ENCODE assay signal across 8 cellular contexts in the genomic region with DNA sequence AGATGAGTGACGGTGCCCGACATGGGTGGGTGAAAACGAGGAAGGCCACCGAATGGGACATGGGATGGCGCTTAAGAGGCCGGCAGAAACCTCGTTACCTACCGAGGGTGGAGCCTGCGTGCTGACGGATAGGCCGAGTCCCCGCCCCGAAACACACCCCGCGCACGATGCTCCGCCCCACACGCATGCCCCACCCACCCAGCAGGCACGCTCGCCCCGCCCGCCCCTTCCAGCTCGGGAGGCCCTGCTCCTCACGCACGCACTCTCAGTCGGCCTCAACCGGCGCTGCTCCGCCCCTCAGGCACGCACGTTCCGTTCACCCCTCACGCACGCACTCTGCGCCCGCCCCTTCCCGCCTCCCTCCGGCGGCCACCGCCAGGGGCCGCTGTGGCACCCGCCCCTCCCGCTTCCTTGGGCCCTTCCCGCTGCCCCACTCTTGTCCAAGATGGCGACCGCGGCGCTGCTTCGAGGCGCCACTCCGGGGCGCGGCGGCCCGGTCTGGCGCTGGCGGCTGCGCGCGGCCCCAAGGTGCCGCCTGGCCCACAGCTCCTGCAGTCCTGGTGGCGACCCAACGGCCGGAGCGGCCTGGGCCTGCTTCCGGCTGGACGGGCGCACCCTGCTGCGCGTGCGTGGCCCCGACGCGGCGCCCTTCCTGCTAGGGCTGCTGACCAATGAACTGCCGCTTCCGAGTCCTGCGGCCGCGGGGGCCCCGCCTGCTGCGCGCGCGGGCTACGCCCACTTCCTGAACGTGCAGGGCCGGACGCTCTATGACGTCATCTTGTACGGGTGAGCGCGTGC. TPM values are rescaled to one million over a fixed set of nuclear protein-coding genes. Genes with fewer than 3 reads are reported as not detected.
DNase-seq lines count a peak whose midpoint lies in the region; ATAC-seq, FAIRE-seq and TF ChIP-seq lines count a peak whose summit lies in the region.

IBA57 (plus strand) TSS at position 433 of the 798 bp plus-strand sequence; CDS start at position 446, 13 bp downstream.

- peak within 1 kb of the TSS; percentile 75 for H3K4me3 ChIP-seq in GM12864 (ENCODE audit: low read depth, low read length)
- H3K4me3 ChIP-seq in pancreas, result peak within 1 kb of the TSS; percentile 66 to 84 (median 78)
- H3K4me3 ChIP-seq in tibial nerve, result peak within 1 kb of the TSS; percentile 41 to 87 (median 58)

- DNase-seq in GM12864 (ENCODE audit: low read depth) (peak; percentile 95), NCI-H1092 treated with DMSO at 0.1 percent for 48 hours (lab: John Stamatoyannopoulos, UW) (peak; percentile 99), SKM-1 (lab: John Stamatoyannopoulos, UW; ENCODE audit: unreplicated experiment) (peak; percentile 99), Right ventricle myocardium inferior (ENCODE audit: missing footprints) (peak; percentile 100), pancreas (peak; percentile 98 to 100 (median 100)), tibial nerve (ENCODE audit: low spot score in 2 of 2) (peak; percentile 98 to 99)
- peak; percentile 100 for DNase-seq in activated naive CD8-positive, alpha-beta T cell treated with anti-CD3 and anti-CD28 coated beads for 36 hours

- no peaks in the 10 kb centered on the region for H3K9me3 Mint-ChIP-seq in activated naive CD8-positive, alpha-beta T cell treated with anti-CD3 and anti-CD28 coated beads for 36 hours

- H3K4me1 Mint-ChIP-seq in activated naive CD8-positive, alpha-beta T cell treated with anti-CD3 and anti-CD28 coated beads for 36 hours, result peaks cover 46% of the 10 kb centered on the region

- H3K27me3 Mint-ChIP-seq in activated naive CD8-positive, alpha-beta T cell treated with anti-CD3 and anti-CD28 coated beads for 36 hours, result no peaks in the 10 kb centered on the region

- H3K36me3 Mint-ChIP-seq in activated naive CD8-positive, alpha-beta T cell treated with anti-CD3 and anti-CD28 coated beads for 36 hours, result no peaks in the 10 kb centered on the region

- H3K9me3 ChIP-seq in pancreas, result no peaks in the 10 kb centered on the region
- H3K9me3 ChIP-seq in tibial nerve, result no peaks in the 10 kb centered on the region

- ATAC-seq in HG02623 (IDR thresholded peaks at IDR 0.05; ENCODE audit: unreplicated experiment) (peak; percentile 79), Right ventricle myocardium inferior (peak; percentile 94), pancreas (peak; percentile 86 to 92 (median 90))

- WGBS in pancreas, 2 donors, result 0% methylated on average over 70 to 93 of the region's 93 CpGs
- 0 to 1% methylated on average over 54 to 60 of the region's 93 CpGs for WGBS in tibial nerve, 2 donors

- peak within 1 kb of the TSS; percentile 95 for H3K27ac Mint-ChIP-seq in activated naive CD8-positive, alpha-beta T cell treated with anti-CD3 and anti-CD28 coated beads for 36 hours

- H3K36me3 ChIP-seq in pancreas (no peaks in the 10 kb centered on the region), tibial nerve (peaks cover 0 to 4% (median 0%) of the 10 kb centered on the region in 3 donors)

- peak; percentile 89 for TF ChIP-seq CTCF in GM12864 (IDR thresholded peaks at IDR 0.05; ENCODE audit: low read depth, low read length, missing control alignments)
- TF ChIP-seq CTCF in pancreas (IDR thresholded peaks at IDR 0.05), result peak; percentile 68 to 96 (median 90)
- peak; percentile 94 to 100 (median 99) for TF ChIP-seq CTCF in tibial nerve (IDR thresholded peaks at IDR 0.05)

- peak; percentile 97 to 98 for TF ChIP-seq POLR2A in tibial nerve (IDR thresholded peaks at IDR 0.05)

- FAIRE-seq in pancreas (lab: Jason Lieb, UNC), result no peak

- H3K27me3 ChIP-seq in pancreas, result no peaks in the 10 kb centered on the region
- H3K27me3 ChIP-seq in tibial nerve, result no peaks in the 10 kb centered on the region

- peak within 1 kb of the TSS; percentile 99 to 100 (median 100) for H3K27ac ChIP-seq in pancreas
- peak within 1 kb of the TSS; percentile 95 to 100 (median 98) for H3K27ac ChIP-seq in tibial nerve

- H3K4me1 ChIP-seq in pancreas, result no peaks in the 10 kb centered on the region
- H3K4me1 ChIP-seq in tibial nerve, result peaks cover 0 to 52% (median 22%) of the 10 kb centered on the region in 4 donors

- TF ChIP-seq EP300 in tibial nerve (IDR thresholded peaks at IDR 0.05), result peak; percentile 90 to 99

- H3K4me3 Mint-ChIP-seq in activated naive CD8-positive, alpha-beta T cell treated with anti-CD3 and anti-CD28 coated beads for 36 hours, result peak within 1 kb of the TSS; percentile 91

- intact Hi-C loops in Right ventricle myocardium inferior (cut with DNase I) (loop anchor here (1.0 to 2.0 kb wide), 3 partner anchors 25 to 42 kb away; partner anchors contain the start of gene GUK1), pancreas (cut with DNase I) (no loop called here)

RNA-seq across cellular contexts. Expression of gene IBA57, which starts in this region (rescaled TPM):
- 10 to 100 TPM; 18.1 to 19.3 TPM for total RNA-seq in activated naive CD8-positive, alpha-beta T cell treated with anti-CD3 and anti-CD28 coated beads for 36 hours
- total RNA-seq in Right ventricle myocardium inferior (12.7 TPM), pancreas (10 to 100 TPM in 1 of 6 donors, 1 to 10 TPM in 5; 6.1 to 14.4 (median 8.0) TPM), tibial nerve (10 to 100 TPM in 1 of 4 donors, 1 to 10 TPM in 3; 5.5 to 17.8 (median 9.2) TPM)
- 1 to 10 TPM; 2.4 to 2.7 TPM for polyA plus RNA-seq in pancreas

Comparison
In these comparisons a context has a peak if more than half of its experiments do, and no peak if none do; other contexts are left out.
1. Peak in every context shown above with its lines: DNase-seq, ATAC-seq, H3K4me3 ChIP-seq and H3K27ac ChIP-seq.